Comparison of ENCODE assay signal across 18 cellular contexts in genomic region chr2:241603686-241604085, GRCh38. TPM values are rescaled to one million over a fixed set of nuclear protein-coding genes. Genes with fewer than 3 reads are reported as not detected.
DNase-seq lines count a peak whose midpoint lies in the region; ATAC-seq and TF ChIP-seq lines count a peak whose summit lies in the region.
"Had no signal": no experiment of that assay in that cellular context is flagged by ENCODE, and none has a peak within 500 bp of the region (broad histone marks: within the 10 kb centered on the region; RNA-seq: fewer than 3 reads in every experiment).

No MANE protein-coding gene starts in this region.

- TF ChIP-seq CTCF in DND-41 (IDR thresholded peaks at IDR 0.05; ENCODE audit: borderline replicate concordance, extremely low read depth, low read length, poor library complexity, severe bottlenecking): no peak
- no peak for TF ChIP-seq CTCF in retinal pigment epithelial cell (conservative IDR thresholded peaks at IDR 0.05; ENCODE audit: low read depth, low read length)

- no peak overlapping the region for H3K27ac ChIP-seq in DND-41 (ENCODE audit: low read length)
- H3K27ac ChIP-seq: C4-2B had no signal

- no peak overlapping the region for H3K4me2 ChIP-seq in DND-41 (ENCODE audit: insufficient read depth, low read length)

- H4K20me1 ChIP-seq in DND-41 (ENCODE audit: insufficient read depth, low read length): peaks cover 7% of the 10 kb centered on the region

- DNase-seq in DND-41 (no peak), amniotic epithelial cell (ENCODE audit: low read depth) (peak; percentile 37), retinal pigment epithelial cell (ENCODE audit: low read depth) (peak; percentile 32), NCI-H446 treated with DMSO at 0.1 percent for 48 hours (lab: John Stamatoyannopoulos, UW) (no peak), COR-L47 (lab: John Stamatoyannopoulos, UW) (no peak), SK-N-DZ (ENCODE audit: low spot score) (no peak), AG20443 (ENCODE audit: low spot score) (no peak)
- DNase-seq in Jurkat, Clone E6-1 (ENCODE audit: low read depth, low spot score): peak; percentile 54
- DNase-seq: 8988T; AML-193; CD4-positive, alpha-beta T cell; DMS79 treated with DMSO at 0.1 percent for 48 hours; EL; Karpas-422 had no signal

- peak; percentile 45; the same call in 1 of the 3 replicates for ATAC-seq in DND-41 (ENCODE audit: insufficient read depth, low read depth)
- ATAC-seq: GM12878, K562 had no signal

- H3K79me2 ChIP-seq in DND-41 (ENCODE audit: insufficient read depth, low read length): peaks cover 1% of the 10 kb centered on the region; the same call in 1 of the 2 replicates

- H3K27me3 ChIP-seq in DND-41 (ENCODE audit: insufficient read depth, low read length, poor library complexity): no peaks in the 10 kb centered on the region

- no peaks in the 10 kb centered on the region for H3K9me3 ChIP-seq in DND-41 (ENCODE audit: insufficient read depth, low read length, severe bottlenecking)
- H3K9me3 ChIP-seq: HAP-1 had no signal

- H3K36me3 ChIP-seq in DND-41 (ENCODE audit: insufficient read depth, low read length): peaks cover 67% of the 10 kb centered on the region

- no peak overlapping the region for H3K4me3 ChIP-seq in DND-41 (ENCODE audit: low read depth in 1 of 2, low read length in 2 of 2)
- H3K4me3 ChIP-seq in Jurkat, Clone E6-1 (ENCODE audit: low read length): no peak overlapping the region
- H3K4me3 ChIP-seq in retinal pigment epithelial cell (ENCODE audit: low read length): no peak overlapping the region
- H3K4me3 ChIP-seq: GM12878, HAP-1, K562 had no signal

- H2AFZ ChIP-seq in DND-41 (ENCODE audit: low read depth, low read length): no peak overlapping the region

- H3K4me1 ChIP-seq in DND-41 (ENCODE audit: insufficient read depth, low read length): no peaks in the 10 kb centered on the region
- H3K4me1 ChIP-seq: HAP-1 had no signal

- no peak overlapping the region for H3K9ac ChIP-seq in DND-41 (ENCODE audit: low read depth, low read length)

RNA-seq across cellular contexts. Expression of gene THAP4, which starts 33.3 kb away (rescaled TPM):
- polyA plus RNA-seq in Jurkat, Clone E6-1 (2012; ENCODE audit: insufficient read depth, insufficient read length): 60.5 TPM
- 65.1 and 66.6 TPM in 2 replicates for polyA plus RNA-seq in SK-N-DZ (2014; cell fraction: cytosol; rRNA removed)
- polyA plus RNA-seq in SK-N-DZ (2014; cell fraction: nucleus; rRNA removed): 28.6 and 35.8 TPM in 2 replicates

RNA-seq across cellular contexts. Expression of gene ATG4B, which starts 33.8 kb away (rescaled TPM):
- polyA plus RNA-seq in Jurkat, Clone E6-1 (2012; ENCODE audit: insufficient read depth, insufficient read length): 88.6 TPM
- 137 and 140 TPM in 2 replicates for polyA plus RNA-seq in SK-N-DZ (2014; cell fraction: cytosol; rRNA removed)
- 174 and 224 TPM in 2 replicates for polyA plus RNA-seq in SK-N-DZ (2014; cell fraction: nucleus; rRNA removed)

RNA-seq across cellular contexts. Expression of gene BOK, which starts 45.1 kb away (rescaled TPM):
- 2.7 TPM for polyA plus RNA-seq in Jurkat, Clone E6-1 (2012; ENCODE audit: insufficient read depth, insufficient read length)
- 31.0 and 35.6 TPM in 2 replicates for polyA plus RNA-seq in SK-N-DZ (2014; cell fraction: cytosol; rRNA removed)
- 34.4 and 40.9 TPM in 2 replicates for polyA plus RNA-seq in SK-N-DZ (2014; cell fraction: nucleus; rRNA removed)

Comparison
In these comparisons a context has a peak if more than half of its experiments do, and no peak if none do; other contexts are left out.
1. DNase-seq: peak in Jurkat, Clone E6-1 (single experiment), amniotic epithelial cell (single experiment) and retinal pigment epithelial cell (single experiment); none in DND-41 (single experiment), NCI-H446 treated with DMSO at 0.1 percent for 48 hours (single experiment), COR-L47 (single experiment), SK-N-DZ (single experiment) and AG20443 (single experiment).